Comparison of ENCODE assay signal across 6 cellular contexts in genomic region chr2:91775193-91775592, GRCh38.
A peak's percentile ranks its signal among the peaks of the same experiment; 100 is the strongest.
DNase-seq lines count a peak whose midpoint lies in the region; TF ChIP-seq lines count a peak whose summit lies in the region.
"Not testable (repeated sequence)": the region's sequence is repeated elsewhere in the genome, so short reads cannot be mapped to it uniquely, and the experiment has no call there.

No MANE protein-coding gene starts in this region.

- intact Hi-C loops in CD14-positive monocyte (cut with micrococcal nuclease); activated CD4-positive, alpha-beta T cell treated with anti-CD3 and anti-CD28 coated beads, Interleukin-2, amount 10 ng/mL, durations not matched to agents 24 days and 14 days (cut with micrococcal nuclease); posterior vena cava (cut with DNase I); spleen (cut with DNase I; ENCODE audit: low total_unique reads): not testable (repeated sequence)

- H3K36me3 ChIP-seq in right atrium auricular region, spleen: not testable (repeated sequence)

- H3K9me3 Mint-ChIP-seq in CD14-positive monocyte; activated CD4-positive, alpha-beta T cell treated with anti-CD3 and anti-CD28 coated beads, Interleukin-2, amount 10 ng/mL, durations not matched to agents 24 days and 14 days: not testable (repeated sequence)

- peaks cover 13% of the 10 kb centered on the region for H3K4me1 Mint-ChIP-seq in CD14-positive monocyte
- H3K4me1 Mint-ChIP-seq in activated CD4-positive, alpha-beta T cell treated with anti-CD3 and anti-CD28 coated beads, Interleukin-2, amount 10 ng/mL, durations not matched to agents 24 days and 14 days, result not testable (repeated sequence)

- not testable (repeated sequence) for H3K9me3 ChIP-seq in right atrium auricular region, spleen

- not testable (repeated sequence) for H3K27me3 ChIP-seq in right atrium auricular region; spleen (replicated peaks in 1 of 7)

- H3K4me3 ChIP-seq in coronary artery, right atrium auricular region, spleen: not testable (repeated sequence)

- TF ChIP-seq CTCF in CD14-positive monocyte (IDR thresholded peaks at IDR 0.05); coronary artery (IDR thresholded peaks at IDR 0.05); right atrium auricular region (IDR thresholded peaks at IDR 0.05); spleen (IDR thresholded peaks at IDR 0.05 in 8 of 11, conservative IDR thresholded peaks at IDR 0.05 in 3 of 11): not testable (repeated sequence)

- H3K36me3 Mint-ChIP-seq in CD14-positive monocyte; activated CD4-positive, alpha-beta T cell treated with anti-CD3 and anti-CD28 coated beads, Interleukin-2, amount 10 ng/mL, durations not matched to agents 24 days and 14 days (ENCODE audit: low read depth): not testable (repeated sequence)

- H3K4me1 ChIP-seq in right atrium auricular region, spleen: not testable (repeated sequence)

- H3K4me3 Mint-ChIP-seq in CD14-positive monocyte; activated CD4-positive, alpha-beta T cell treated with anti-CD3 and anti-CD28 coated beads, Interleukin-2, amount 10 ng/mL, durations not matched to agents 24 days and 14 days: not testable (repeated sequence)

- TF ChIP-seq POLR2A in spleen (IDR thresholded peaks at IDR 0.05), result not testable (repeated sequence)

- peak; percentile 34 for DNase-seq in CD14-positive monocyte (ENCODE audit: low spot score)
- DNase-seq in activated CD4-positive, alpha-beta T cell treated with anti-CD3 and anti-CD28 coated beads, Interleukin-2, amount 10 ng/mL, durations not matched to agents 24 days and 14 days, result peak; percentile 20
- peak; percentile 35 for DNase-seq in coronary artery (ENCODE audit: low spot score)
- DNase-seq in right atrium auricular region (ENCODE audit: low spot score), result peak; percentile 48
- DNase-seq in posterior vena cava (ENCODE audit: low spot score), result peak; percentile 68
- peak; percentile 63 for DNase-seq in spleen

- not testable (repeated sequence) for H3K27me3 Mint-ChIP-seq in CD14-positive monocyte (ENCODE audit: low read depth in 3 of 3); activated CD4-positive, alpha-beta T cell treated with anti-CD3 and anti-CD28 coated beads, Interleukin-2, amount 10 ng/mL, durations not matched to agents 24 days and 14 days

- H3K27ac ChIP-seq in coronary artery, right atrium auricular region, spleen: not testable (repeated sequence)

- WGBS in spleen, 5 donors, result 62 to 77% (median 70%) methylated on average over 3 to 4 of the region's 4 CpGs

- H3K27ac Mint-ChIP-seq in CD14-positive monocyte; activated CD4-positive, alpha-beta T cell treated with anti-CD3 and anti-CD28 coated beads, Interleukin-2, amount 10 ng/mL, durations not matched to agents 24 days and 14 days: not testable (repeated sequence)
